ENCODE assay signal across 14 cellular contexts in the genomic region with DNA sequence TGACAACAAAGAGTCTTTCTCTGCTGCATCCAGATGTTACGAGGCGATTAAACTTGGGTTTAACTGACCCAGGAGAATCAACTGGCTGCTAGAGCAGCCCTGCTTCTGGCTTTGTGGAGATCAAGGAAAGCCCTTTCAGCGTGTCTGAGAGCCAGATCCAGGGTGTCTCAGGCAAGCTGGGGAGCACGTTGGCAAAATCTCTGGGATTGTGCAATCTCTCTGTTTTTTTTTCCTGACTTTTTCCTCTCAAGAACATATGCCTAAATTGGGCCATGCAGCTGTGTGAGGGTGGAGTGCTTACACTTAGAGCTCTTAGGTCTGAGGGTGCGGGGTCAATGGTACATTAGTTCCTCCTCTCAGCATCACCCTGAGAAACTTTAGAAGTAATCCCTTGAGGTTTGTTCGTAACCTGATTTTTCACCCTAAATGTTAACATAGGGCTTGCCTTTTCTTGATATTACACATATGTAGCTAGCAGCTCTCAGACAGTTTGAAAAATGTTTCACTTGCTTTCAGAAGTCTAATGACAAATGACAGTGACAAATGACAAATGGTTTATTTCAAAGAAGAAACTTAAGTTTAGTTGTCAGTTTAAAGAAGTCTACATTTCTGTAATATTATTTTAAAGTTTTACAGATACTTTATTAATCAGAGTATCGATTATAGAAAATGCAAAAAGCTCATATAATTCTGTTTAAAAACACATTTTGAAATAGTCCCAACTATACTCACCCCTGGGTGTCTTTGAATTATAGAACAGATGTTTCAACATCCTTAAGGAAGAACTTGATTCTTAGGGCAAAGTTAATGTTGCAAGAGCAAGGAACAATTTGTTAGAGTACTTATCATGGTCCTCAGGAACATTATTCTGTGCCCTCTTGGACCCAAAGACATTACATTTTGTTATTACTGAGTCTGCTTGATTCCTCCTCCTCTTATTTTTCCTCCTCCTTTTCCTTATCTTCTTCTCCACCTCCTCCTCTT. TPM values are rescaled to one million over a fixed set of nuclear protein-coding genes. Genes with fewer than 3 reads are reported as not detected.
DNase-seq lines count a peak whose midpoint lies in the region; ATAC-seq and TF ChIP-seq lines count a peak whose summit lies in the region.
"Had no signal": no experiment of that assay in that cellular context is flagged by ENCODE, and none has a peak within 500 bp of the region (broad histone marks: within the 10 kb centered on the region; RNA-seq: fewer than 3 reads in every experiment).

No MANE protein-coding gene starts in this region.

- peaks cover 3% of the 10 kb centered on the region; the same call in 1 of the 2 replicates for H3K9me3 Mint-ChIP-seq in HFFc6
- H3K9me3 Mint-ChIP-seq in activated T-cell treated with anti-CD3 and anti-CD28 coated beads, Interleukin-2, amount 50 U/mL, for 72 hours = no peaks in the 10 kb centered on the region

- TF ChIP-seq CTCF in GM12865 (IDR thresholded peaks at IDR 0.05; ENCODE audit: insufficient read depth, low read depth, low read length, missing control alignments) (no peak), HFFc6 (IDR thresholded peaks at IDR 0.05) (no peak)

- no peak overlapping the region for H3K27ac Mint-ChIP-seq in HFFc6
- no peak overlapping the region for H3K27ac Mint-ChIP-seq in activated T-cell treated with anti-CD3 and anti-CD28 coated beads, Interleukin-2, amount 50 U/mL, for 72 hours
- H3K27ac Mint-ChIP-seq: type B pancreatic cell had no signal

- 0 out of 2 replicates have a peak, but pooled peaks cover 6% of the 10 kb centered on the region for H3K4me1 Mint-ChIP-seq in HFFc6 (ENCODE audit: low read depth)
- no peaks in the 10 kb centered on the region for H3K4me1 Mint-ChIP-seq in activated T-cell treated with anti-CD3 and anti-CD28 coated beads, Interleukin-2, amount 50 U/mL, for 72 hours (ENCODE audit: low read depth)
- H3K4me1 Mint-ChIP-seq: naive B cell had no signal

- no peak for ATAC-seq in activated T-cell treated with anti-CD3 and anti-CD28 coated beads, Interleukin-2, amount 50 U/mL, for 72 hours (replicated peaks in 1 of 2)
- ATAC-seq in GM21529 (IDR thresholded peaks at IDR 0.05; ENCODE audit: unreplicated experiment) = no peak

- no peaks in the 10 kb centered on the region; the same call in 1 of the 2 replicates for H3K36me3 Mint-ChIP-seq in HFFc6 (ENCODE audit: low read depth)
- no peaks in the 10 kb centered on the region for H3K36me3 Mint-ChIP-seq in activated T-cell treated with anti-CD3 and anti-CD28 coated beads, Interleukin-2, amount 50 U/mL, for 72 hours (ENCODE audit: insufficient read depth in 2 of 2)
- H3K36me3 Mint-ChIP-seq: type B pancreatic cell had no signal

- H3K4me3 ChIP-seq in GM12865 (ENCODE audit: low read depth, low read length) = no peak overlapping the region

- no peak overlapping the region for H3K4me3 Mint-ChIP-seq in HFFc6
- H3K4me3 Mint-ChIP-seq in activated T-cell treated with anti-CD3 and anti-CD28 coated beads, Interleukin-2, amount 50 U/mL, for 72 hours = no peak overlapping the region
- H3K4me3 Mint-ChIP-seq: naive B cell, type B pancreatic cell had no signal

- H3K27me3 Mint-ChIP-seq in HFFc6 (ENCODE audit: insufficient read depth) = no peaks in the 10 kb centered on the region; the same call in 1 of the 2 replicates
- no peaks in the 10 kb centered on the region for H3K27me3 Mint-ChIP-seq in activated T-cell treated with anti-CD3 and anti-CD28 coated beads, Interleukin-2, amount 50 U/mL, for 72 hours (ENCODE audit: low read depth)
- H3K27me3 Mint-ChIP-seq: naive B cell, type B pancreatic cell had no signal

- DNase-seq in GM12865 (ENCODE audit: low read depth) = peak; percentile 40
- peak; percentile 52 for DNase-seq in LHCN-M2 (ENCODE audit: low read depth)
- peak; percentile 81 for DNase-seq in fibroblast of peridontal ligament (ENCODE audit: extremely low read depth)
- peak; percentile 2 for DNase-seq in putamen (ENCODE audit: low spot score)
- no peak for DNase-seq in HFFc6
- DNase-seq in activated CD4-positive, CD25-positive, alpha-beta regulatory T cell treated with anti-CD3 and anti-CD28 coated beads, Interleukin-2, amount 50 U/mL, for 72 hours = no peak
- DNase-seq in activated T-cell treated with anti-CD3 and anti-CD28 coated beads, Interleukin-2, amount 50 U/mL, for 72 hours = no peak
- DNase-seq: brain microvascular endothelial cell; naive B cell; NCI-H446 treated with DMSO at 0.1 percent for 48 hours; stimulated activated CD4-positive, alpha-beta T cell treated with anti-CD3 and anti-CD28 coated beads, Interleukin-4, amount 100 ng/mL, for 1 hour; T-helper 1 cell had no signal

RNA-seq across cellular contexts. Expression of gene ZSWIM2, which starts 38.4 kb away (rescaled TPM):
- total RNA-seq in LHCN-M2 (2014; rRNA removed) = 0.06 TPM in 1 of 2 replicates, not detected in the other
- not detected for polyA plus RNA-seq in LHCN-M2 (2012)
- under 1 TPM in 1 of 6 experiments, not detected in 5; 0.10 TPM for total RNA-seq in HFFc6 (2021; fragmentation: NEBNext Ultra II Directional; extraction: Animal tissue kit (Norgen Biotek cat#: 25700))
- not detected for total RNA-seq in activated T-cell treated with anti-CD3 and anti-CD28 coated beads, Interleukin-2, amount 50 U/mL, for 72 hours

Comparison
In these comparisons a context has a peak if more than half of its experiments do, and no peak if none do; other contexts are left out.
1. DNase-seq: peak in GM12865 (single experiment), LHCN-M2 (single experiment), fibroblast of peridontal ligament (single experiment) and putamen (single experiment); none in HFFc6 (single experiment), activated CD4-positive, CD25-positive, alpha-beta regulatory T cell treated with anti-CD3 and anti-CD28 coated beads, Interleukin-2, amount 50 U/mL, for 72 hours (single experiment) and activated T-cell treated with anti-CD3 and anti-CD28 coated beads, Interleukin-2, amount 50 U/mL, for 72 hours (0 of 2).